8 cellular contexts compared by ENCODE assay signal in genomic region chr6:34986845-34987246, GRCh38.
A peak's percentile ranks its signal among the peaks of the same experiment; 100 is the strongest.
DNase-seq lines count a peak whose midpoint lies in the region; ATAC-seq lines count a peak whose summit lies in the region.

No MANE protein-coding gene starts in this region.

- H3K27me3 ChIP-seq in right cardiac atrium (ENCODE audit: control insufficient read depth, insufficient read depth): no peaks in the 10 kb centered on the region

- H3K4me3 ChIP-seq in right cardiac atrium (ENCODE audit: low read length): no peak overlapping the region

- H3K27ac Mint-ChIP-seq in T-cell: no peak overlapping the region

- H3K27me3 Mint-ChIP-seq in T-cell: no peaks in the 10 kb centered on the region

- 10% methylated on average over 3 of the region's 3 CpGs for WGBS in right cardiac atrium

- no peaks in the 10 kb centered on the region for H3K4me1 Mint-ChIP-seq in T-cell

- DNase-seq in GM03348 (ENCODE audit: low spot score) (peak; percentile 78), NCI-H1436 (lab: John Stamatoyannopoulos, UW) (peak; percentile 77), T-cell (peak in 33 of 34 experiments; percentile 13 to 68 (median 50)), amygdala (lab: John Stamatoyannopoulos, UW) (peak in 46 of 56 donors; percentile 6 to 82 (median 39)), right cardiac atrium (peak; percentile 63 to 68 (median 65)), renal cortical epithelial cell (ENCODE audit: low read depth) (peak; percentile 76), mesenteric fat pad (ENCODE audit: low spot score) (no peak)

- H3K9me3 ChIP-seq in right cardiac atrium (ENCODE audit: control insufficient read depth, low read length): no peaks in the 10 kb centered on the region

- POLR2A ChIA-PET in T-cell (lab: Charles Lee): no interaction called here

- CTCF ChIA-PET in T-cell (lab: Charles Lee): interaction anchor here (0.5 to 2.9 kb wide), 7 partner anchors 153 to 818 kb away, joined by 3 to 14 read pairs (median 11); no protein-coding TSS in a partner anchor

- no peak overlapping the region for H3K27ac ChIP-seq in right cardiac atrium (ENCODE audit: low read length)

- H3K36me3 Mint-ChIP-seq in T-cell: peaks cover 40% of the 10 kb centered on the region

- intact Hi-C loops in right cardiac atrium (cut with DNase I): loop anchor here (2.0 to 10.0 kb wide), 3 partner anchors 154 to 258 kb away; partner anchors contain the start of gene TCP11 (in 4 of the 4)

- H3K9me3 Mint-ChIP-seq in T-cell: no peaks in the 10 kb centered on the region

- ATAC-seq in T-cell (replicated peaks in 1 of 4): peak in 2 of 4 experiments; percentile 26 to 44
- peak; percentile 76 to 81 for ATAC-seq in right cardiac atrium
- ATAC-seq in GM21529 (IDR thresholded peaks at IDR 0.05; ENCODE audit: unreplicated experiment): no peak

- H3K4me3 Mint-ChIP-seq in T-cell: no peak overlapping the region

- H3K4me1 ChIP-seq in right cardiac atrium (ENCODE audit: control insufficient read depth, insufficient read depth, low read length): peaks cover 4% of the 10 kb centered on the region
